ENCODE assay signal across 1 cellular context in the genomic region with DNA sequence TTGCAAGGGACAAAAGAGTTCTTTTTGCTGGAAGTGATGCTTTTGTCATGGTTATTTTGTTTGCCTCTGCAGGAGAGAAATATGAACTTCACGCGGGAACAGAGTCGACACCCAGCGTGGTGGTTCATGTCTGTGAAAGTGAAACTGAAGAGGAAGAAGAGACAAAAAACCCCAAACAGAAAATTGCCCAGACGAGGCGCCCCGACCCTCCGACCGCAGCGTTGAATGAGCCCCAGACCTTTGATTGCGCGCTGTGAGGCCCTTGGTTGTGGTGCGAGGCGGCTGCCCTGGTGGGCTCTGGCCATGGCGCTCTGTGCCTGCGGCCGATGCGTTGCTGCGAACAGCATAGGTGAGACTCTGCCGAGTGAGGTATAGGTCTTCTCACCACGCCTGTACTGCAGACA.
TF ChIP-seq lines count a peak whose summit lies in the region.

No MANE protein-coding gene starts in this region.

TF ChIP-seq in H1, 55 proteins besides CTCF, POLR2A, EP300 and RAD21:
- TF ChIP-seq EGR1 (IDR thresholded peaks at IDR 0.05; ENCODE audit: borderline replicate concordance, low read depth, low read length): no peak
TF ChIP-seq in H1: peak in this region for 0.
